ENCODE assay signal across 8 cellular contexts in genomic region chr3:57100046-57100695, GRCh38. TPM values are rescaled to one million over a fixed set of nuclear protein-coding genes. Genes with fewer than 3 reads are reported as not detected.
DNase-seq lines count a peak whose midpoint lies in the region; ATAC-seq and TF ChIP-seq lines count a peak whose summit lies in the region.

No MANE protein-coding gene starts in this region.

- 11% methylated on average over 7 of the region's 7 CpGs for WGBS in gastroesophageal sphincter (ENCODE audit: low coverage in 1 of 2), 2 donors
- 8 to 10% (median 8%) methylated on average over 7 of the region's 7 CpGs for WGBS in ovary, 3 donors
- WGBS in aorta, 2 donors, result 12% methylated on average over 7 of the region's 7 CpGs

- ATAC-seq in gastroesophageal sphincter (peak; percentile 84), aorta (ENCODE audit: low FRiP score) (peak; percentile 88)

- H3K79me2 ChIP-seq in Karpas-422 (ENCODE audit: low read length), result no peaks in the 10 kb centered on the region

- no peaks in the 10 kb centered on the region for H3K9me3 ChIP-seq in Karpas-422 (ENCODE audit: low read length)
- H3K9me3 ChIP-seq in SJSA1 (replicated peaks), result no peaks in the 10 kb centered on the region
- no peaks in the 10 kb centered on the region for H3K9me3 ChIP-seq in gastroesophageal sphincter
- H3K9me3 ChIP-seq in ovary, result no peaks in the 10 kb centered on the region
- H3K9me3 ChIP-seq in aorta (ENCODE audit: control insufficient read depth, low read length), result no peaks in the 10 kb centered on the region

- intact Hi-C loops in ovary (cut with DNase I) (loop anchor here in 2 of 4 donors (5.0 to 10.0 kb wide), 2 partner anchors 62 to 65 kb away; partner anchors contain the start of gene IL17RD (in 1 of the 2)), aorta (cut with DNase I) (loop anchor here (5.0 to 10.0 kb wide), 3 partner anchors 67 to 755 kb away; partner anchors contain the start of genes APPL1 (in 1 of the 2) and IL17RD (in 1 of the 2))

- peak overlapping the region; percentile 34; the same call in 1 of the 2 replicates for H2AFZ ChIP-seq in Karpas-422 (ENCODE audit: low read length)

- H3K4me2 ChIP-seq in Karpas-422 (ENCODE audit: low read depth, low read length, poor library complexity, severe bottlenecking), result peak overlapping the region; percentile 6

- no peak for TF ChIP-seq EP300 in gastroesophageal sphincter (IDR thresholded peaks at IDR 0.05)
- TF ChIP-seq EP300 in ovary (IDR thresholded peaks at IDR 0.05), result no peak

- H3K4me3 ChIP-seq in Karpas-422 (ENCODE audit: low read length) (no peak overlapping the region), SJSA1 (no peak overlapping the region), gastroesophageal sphincter (no peak overlapping the region), ovary (no peak overlapping the region), aorta (ENCODE audit: low read length in 2 of 2) (no peak overlapping the region)

- H3K4me1 ChIP-seq in Karpas-422 (ENCODE audit: low read length) (peaks cover 29% of the 10 kb centered on the region), SJSA1 (replicated peaks) (no peaks in the 10 kb centered on the region), gastroesophageal sphincter (peaks cover 0 to 8% (median 0%) of the 10 kb centered on the region in 3 donors), ovary (ENCODE audit: insufficient read depth) (no peaks in the 10 kb centered on the region), aorta (ENCODE audit: control insufficient read depth in 1 of 2, insufficient read depth in 2 of 2, low read length in 2 of 2) (no peaks in the 10 kb centered on the region)

- H4K20me1 ChIP-seq in Karpas-422 (ENCODE audit: insufficient read depth, low read depth, low read length), result no peaks in the 10 kb centered on the region

- no peak for TF ChIP-seq POLR2A in gastroesophageal sphincter (IDR thresholded peaks at IDR 0.05)
- no peak for TF ChIP-seq POLR2A in ovary (IDR thresholded peaks at IDR 0.05)

- H3K9me2 ChIP-seq in Karpas-422 (replicated peaks; ENCODE audit: insufficient read depth, low read length), result no peaks in the 10 kb centered on the region

- TF ChIP-seq CTCF in gastroesophageal sphincter (IDR thresholded peaks at IDR 0.05) (peak; percentile 84 to 94 (median 88)), ovary (IDR thresholded peaks at IDR 0.05) (peak; percentile 64 to 92 (median 89))

- H3K27ac ChIP-seq in Karpas-422 (ENCODE audit: low read length) (no peak overlapping the region), SJSA1 (no peak overlapping the region), gastroesophageal sphincter (no peak overlapping the region), ovary (no peak overlapping the region), aorta (ENCODE audit: low read depth in 1 of 2, low read length in 2 of 2) (no peak overlapping the region)

- H3K27me3 ChIP-seq in Karpas-422 (ENCODE audit: low read length), result no peaks in the 10 kb centered on the region
- no peaks in the 10 kb centered on the region for H3K27me3 ChIP-seq in SJSA1 (replicated peaks)
- no peaks in the 10 kb centered on the region for H3K27me3 ChIP-seq in gastroesophageal sphincter
- no peaks in the 10 kb centered on the region for H3K27me3 ChIP-seq in ovary
- H3K27me3 ChIP-seq in aorta (ENCODE audit: control insufficient read depth in 1 of 2, insufficient read depth in 2 of 2, low read length in 1 of 2), result no peaks in the 10 kb centered on the region

- DNase-seq in NK-92 treated with Interleukin-12 subunit alpha and Interleukin-12 subunit beta, amount 100 ng/mL, for 24 hours (lab: John Stamatoyannopoulos, UW), result peak; percentile 22
- DNase-seq in NK-92 (lab: John Stamatoyannopoulos, UW; ENCODE audit: unreplicated experiment), result no peak
- peak; percentile 96 for DNase-seq in Karpas-422
- DNase-seq in SJSA1 (ENCODE audit: low read depth in 1 of 2, low spot score in 2 of 2), result peak; percentile 47 to 56
- peak; percentile 77 for DNase-seq in activated effector memory CD4-positive, alpha-beta T cell treated with anti-CD3 and anti-CD28 coated beads, Interleukin-2, amount 50 U/mL, for 16 hours
- peak; percentile 62 to 85 (median 69) for DNase-seq in ovary
- DNase-seq in aorta, result peak in 1 of 2 donors; percentile 64

- no peak overlapping the region for H3K9ac ChIP-seq in Karpas-422 (ENCODE audit: low read length)

- H3K36me3 ChIP-seq in Karpas-422 (ENCODE audit: insufficient read depth, low read length), result no peaks in the 10 kb centered on the region
- H3K36me3 ChIP-seq in SJSA1, result no peaks in the 10 kb centered on the region
- H3K36me3 ChIP-seq in gastroesophageal sphincter, result peaks cover 0 to 25% of the 10 kb centered on the region in 2 donors
- no peaks in the 10 kb centered on the region for H3K36me3 ChIP-seq in ovary
- peaks cover 0 to 2% of the 10 kb centered on the region in 2 donors for H3K36me3 ChIP-seq in aorta (ENCODE audit: control insufficient read depth in 1 of 2, insufficient read depth in 2 of 2, low read length in 1 of 2)

RNA-seq across cellular contexts. Expression of gene SPATA12, which starts 39.7 kb away (rescaled TPM):
- total RNA-seq in Karpas-422 (2014; rRNA removed; shearing (Covaris generic); ENCODE audit: low replicate concordance), result 3.2 and 3.9 TPM in 2 replicates
- total RNA-seq in SJSA1 (2014; rRNA removed; shearing (Covaris generic)), result not detected in 2 replicates
- total RNA-seq in gastroesophageal sphincter (not detected), ovary (under 1 TPM in 2 of 7 donors, not detected in 5; 0.10 TPM), aorta (not detected)
- polyA plus RNA-seq in ovary (under 1 TPM; 0.02 to 0.12 TPM), aorta (not detected)
